In genomic region chr7:130063036-130063435, GRCh38 we compare ENCODE assay signal across 8 cellular contexts. TPM values are rescaled to one million over a fixed set of nuclear protein-coding genes. Genes with fewer than 3 reads are reported as not detected.
DNase-seq lines count a peak whose midpoint lies in the region; ATAC-seq and TF ChIP-seq lines count a peak whose summit lies in the region.

No MANE protein-coding gene starts in this region.

- WGBS in lower leg skin, 2 donors = 5 to 8% methylated on average over 2 of the region's 2 CpGs

- TF ChIP-seq CTCF in WI38 (IDR thresholded peaks at IDR 0.05; ENCODE audit: low read depth, low read length) = peak; percentile 83
- peak; percentile 27 to 44 (median 34) for TF ChIP-seq CTCF in breast epithelium (IDR thresholded peaks at IDR 0.05)
- no peak for TF ChIP-seq CTCF in lower leg skin (IDR thresholded peaks at IDR 0.05)

- no peak overlapping the region for H3K27ac Mint-ChIP-seq in memory B cell

- no peaks in the 10 kb centered on the region for H3K4me1 ChIP-seq in breast epithelium

- no peaks in the 10 kb centered on the region for H3K27me3 Mint-ChIP-seq in memory B cell

- no peaks in the 10 kb centered on the region for H3K36me3 Mint-ChIP-seq in memory B cell

- no peak overlapping the region for H3K4me3 ChIP-seq in WI38 (ENCODE audit: low read depth, low read length)
- H3K4me3 ChIP-seq in breast epithelium = no peak overlapping the region
- H3K4me3 ChIP-seq in lower leg skin (ENCODE audit: low read depth, poor library complexity, severe bottlenecking) = no peak overlapping the region

- H3K9me3 Mint-ChIP-seq in memory B cell = no peaks in the 10 kb centered on the region

- DNase-seq in GM03348 (ENCODE audit: low spot score) (peak; percentile 27), NCI-H1048 (lab: John Stamatoyannopoulos, UW) (peak; percentile 21), breast epithelium (ENCODE audit: low spot score in 2 of 2) (no peak), memory B cell (ENCODE audit: low spot score in 2 of 2) (peak; percentile 62 to 72), lower leg skin (ENCODE audit: low spot score in 2 of 2) (no peak), hepatic stellate cell (ENCODE audit: low spot score) (no peak)
- peak; percentile 28 to 58 (median 51) for DNase-seq in stimulated activated naive CD4-positive, alpha-beta T cell (lab: John Stamatoyannopoulos, UW)

- no peaks in the 10 kb centered on the region for H3K9me3 ChIP-seq in breast epithelium

- H3K27ac ChIP-seq in breast epithelium = no peak overlapping the region

- intact Hi-C loops in breast epithelium (cut with DNase I; ENCODE audit: low total_unique reads) = no loop called here
- intact Hi-C loops in lower leg skin (cut with DNase I; ENCODE audit: low total_unique reads) = no loop called here

- peak; percentile 70 for ATAC-seq in memory B cell (ENCODE audit: low read depth)

- no peak for TF ChIP-seq POLR2A in breast epithelium (IDR thresholded peaks at IDR 0.05)
- no peak for TF ChIP-seq POLR2A in lower leg skin (IDR thresholded peaks at IDR 0.05)

- H3K27me3 ChIP-seq in breast epithelium = no peaks in the 10 kb centered on the region

- no peak overlapping the region for H3K4me3 Mint-ChIP-seq in memory B cell

- H3K4me1 Mint-ChIP-seq in memory B cell = no peaks in the 10 kb centered on the region

- H3K36me3 ChIP-seq in breast epithelium = no peaks in the 10 kb centered on the region

RNA-seq across cellular contexts. Expression of gene KLHDC10, which starts 7.3 kb away (rescaled TPM):
- total RNA-seq in breast epithelium (10 to 100 TPM; 23.3 to 28.0 (median 28.0) TPM), lower leg skin (10 to 100 TPM; 13.5 to 27.4 (median 21.3) TPM)

RNA-seq across cellular contexts. Expression of gene ZC3HC1, which starts 11.9 kb away (rescaled TPM):
- total RNA-seq in breast epithelium (10 to 100 TPM in 1 of 3 donors, 1 to 10 TPM in 2; 8.8 to 18.9 (median 9.4) TPM), lower leg skin (1 to 10 TPM; 3.7 to 9.8 (median 5.6) TPM)

Comparison
In these comparisons a context has a peak if more than half of its experiments do, and no peak if none do; other contexts are left out.
1. DNase-seq: peak in GM03348 (single experiment), NCI-H1048 (single experiment), memory B cell (2 of 2) and stimulated activated naive CD4-positive, alpha-beta T cell (6 of 6); none in breast epithelium (0 of 2), lower leg skin (0 of 2) and hepatic stellate cell (single experiment).
2. CTCF ChIP-seq: peak in WI38 (single experiment) and breast epithelium (3 of 3); none in lower leg skin (0 of 3).